In genomic region chr21:37219766-37220432, GRCh38 we compare ENCODE assay signal across 8 cellular contexts. TPM values are rescaled to one million over a fixed set of nuclear protein-coding genes. Genes with fewer than 3 reads are reported as not detected.
A peak's percentile ranks its signal among the peaks of the same experiment; 100 is the strongest.
DNase-seq lines count a peak whose midpoint lies in the region; ATAC-seq and TF ChIP-seq lines count a peak whose summit lies in the region.

No MANE protein-coding gene starts in this region.

- H3K27ac ChIP-seq in MM.1S (ENCODE audit: low read length) (no peak overlapping the region), mucosa of rectum (ENCODE audit: low read depth in 2 of 2, low read length in 2 of 2) (no peak overlapping the region)

- H3K4me1 Mint-ChIP-seq in Caco-2 (ENCODE audit: low read depth, unreplicated experiment), result peaks cover 11% of the 10 kb centered on the region

- H3K9me3 Mint-ChIP-seq in Caco-2 (ENCODE audit: unreplicated experiment), result no peaks in the 10 kb centered on the region

- no peaks in the 10 kb centered on the region for H3K9me2 ChIP-seq in MM.1S (replicated peaks; ENCODE audit: insufficient read depth, low read length)

- TF ChIP-seq CTCF in Caco-2 (IDR thresholded peaks at IDR 0.05; ENCODE audit: insufficient read depth in 1 of 2, low read depth in 1 of 2, low read length in 1 of 2, severe bottlenecking in 1 of 2, unreplicated experiment in 1 of 2), result no peak
- no peak for TF ChIP-seq CTCF in MM.1S (IDR thresholded peaks at IDR 0.05; ENCODE audit: low read length)
- no peak for TF ChIP-seq CTCF in astrocyte of the cerebellum (IDR thresholded peaks at IDR 0.05; ENCODE audit: low read depth, low read length, missing control alignments)

- BruUV-seq in Caco-2 (replicated peaks; lab: Mats Ljungman, UMichigan), result no TSS peak

- intact Hi-C loops in Caco-2 (cut with micrococcal nuclease; ENCODE audit: unreplicated experiment), result loop anchor here (2.0 to 10.0 kb wide), 4 partner anchors 39 to 345 kb away; partner anchors contain the start of gene DYRK1A

- H3K27me3 ChIP-seq in Caco-2 (replicated peaks; ENCODE audit: control insufficient read depth, insufficient read depth, low read length) (no peaks in the 10 kb centered on the region), MM.1S (replicated peaks; ENCODE audit: insufficient read depth, low read length) (no peaks in the 10 kb centered on the region), mucosa of rectum (ENCODE audit: control insufficient read depth in 2 of 2, insufficient read depth in 2 of 2, low read length in 2 of 2) (no peaks in the 10 kb centered on the region)

- ATAC-seq in GM21576 (IDR thresholded peaks at IDR 0.05; ENCODE audit: unreplicated experiment), result no peak

- H3K9me3 ChIP-seq in Caco-2 (no peaks in the 10 kb centered on the region), MM.1S (replicated peaks; ENCODE audit: insufficient read depth, low read length) (no peaks in the 10 kb centered on the region), mucosa of rectum (ENCODE audit: control insufficient read depth in 2 of 2, low read length in 2 of 2) (no peaks in the 10 kb centered on the region)

- peak overlapping the region; percentile 95 for H3K4me2 ChIP-seq in MM.1S (ENCODE audit: low read depth, low read length)

- H3K9ac ChIP-seq in MM.1S (ENCODE audit: low read length) (peak overlapping the region; percentile 31; the same call in 1 of the 2 replicates), mucosa of rectum (ENCODE audit: low read depth in 1 of 2, low read length in 2 of 2) (peak overlapping the region; percentile 52 to 60)

- peak overlapping the region; percentile 79 for H3K4me3 ChIP-seq in Caco-2 (ENCODE audit: low read depth, low read length)
- peak overlapping the region; percentile 67 for H3K4me3 ChIP-seq in MM.1S (ENCODE audit: low read length)
- H3K4me3 ChIP-seq in astrocyte of the cerebellum (ENCODE audit: low read depth, low read length), result peak overlapping the region; percentile 58
- H3K4me3 ChIP-seq in mucosa of rectum (ENCODE audit: low read length in 2 of 2), result peak overlapping the region; percentile 75 to 81

- H3K4me1 ChIP-seq in Caco-2, result no peaks in the 10 kb centered on the region
- peaks cover 12% of the 10 kb centered on the region for H3K4me1 ChIP-seq in MM.1S (ENCODE audit: low read length)
- peaks cover 8% of the 10 kb centered on the region in 2 donors for H3K4me1 ChIP-seq in mucosa of rectum (ENCODE audit: control insufficient read depth in 2 of 2, insufficient read depth in 2 of 2, low read length in 2 of 2)

- CTCF ChIA-PET in Caco-2 (lab: Charles Lee), result interaction anchor here (1.0 to 1.5 kb wide), 4 partner anchors 48 to 243 kb away, joined by 3 to 6 read pairs (median 4); partner anchors contain the start of genes DYRK1A and VPS26C

- peak; percentile 63 to 72 for DNase-seq in Caco-2
- DNase-seq in MM.1S, result no peak
- DNase-seq in astrocyte of the cerebellum (ENCODE audit: low read depth), result no peak
- DNase-seq in hippocampal formation (lab: John Stamatoyannopoulos, UW), result no peak
- no peak for DNase-seq in D341Med (ENCODE audit: low spot score)
- no peak for DNase-seq in NCI-H128 (lab: John Stamatoyannopoulos, UW; ENCODE audit: unreplicated experiment)

- H3K36me3 Mint-ChIP-seq in Caco-2 (ENCODE audit: insufficient read depth, unreplicated experiment), result peaks cover 40% of the 10 kb centered on the region

- no peaks in the 10 kb centered on the region for H3K79me2 ChIP-seq in MM.1S (ENCODE audit: low read length)

- no peaks in the 10 kb centered on the region for H3K27me3 Mint-ChIP-seq in Caco-2 (ENCODE audit: insufficient read depth, unreplicated experiment)

- POLR2A ChIA-PET in Caco-2 (lab: Charles Lee), result interaction anchor here (0.6 to 1.8 kb wide), 8 partner anchors 38 to 344 kb away, joined by 3 to 9 read pairs (median 4); partner anchors contain the start of gene VPS26C

- in situ Hi-C loops in astrocyte of the cerebellum (cut with HindIII; ENCODE audit: low sequenced_read_pairs), result no loop called here

- H2AFZ ChIP-seq in MM.1S (ENCODE audit: low read length), result peak overlapping the region; percentile 86

- no peaks in the 10 kb centered on the region for H4K20me1 ChIP-seq in MM.1S (ENCODE audit: insufficient read depth, low read length)

- peaks cover 8% of the 10 kb centered on the region; the same call in 1 of the 2 replicates for H3F3A ChIP-seq in MM.1S (ENCODE audit: insufficient read depth, low read length)

- H3K27ac Mint-ChIP-seq in Caco-2 (ENCODE audit: unreplicated experiment), result peak overlapping the region; percentile 94

- peak overlapping the region; percentile 93 for H3K4me3 Mint-ChIP-seq in Caco-2 (ENCODE audit: unreplicated experiment)

- H3K36me3 ChIP-seq in Caco-2 (ENCODE audit: control insufficient read depth, insufficient read depth, low read length) (no peaks in the 10 kb centered on the region), MM.1S (replicated peaks; ENCODE audit: insufficient read depth, low read length) (no peaks in the 10 kb centered on the region), mucosa of rectum (ENCODE audit: control insufficient read depth in 2 of 2, insufficient read depth in 2 of 2, low read length in 2 of 2) (peaks cover 11 to 12% of the 10 kb centered on the region in 2 donors)

RNA-seq across cellular contexts. Expression of gene VPS26C, which starts 47.2 kb away (rescaled TPM):
- 37.9 and 40.5 TPM in 2 replicates for total RNA-seq in Caco-2 (2022)

Comparison
In these comparisons a context has a peak if more than half of its experiments do, and no peak if none do; other contexts are left out.
1. DNase-seq: peak in Caco-2 (2 of 2); none in MM.1S (single experiment), astrocyte of the cerebellum (single experiment), hippocampal formation (0 of 2), D341Med (single experiment) and NCI-H128 (single experiment).
2. Peak in every context shown above with its lines, with median percentiles within 50 percentile points of each other: H3K4me3 ChIP-seq.